ENCODE assay signal across 42 cellular contexts in genomic region chr6:137514418-137514817, GRCh38. TPM values are rescaled to one million over a fixed set of nuclear protein-coding genes. Genes with fewer than 3 reads are reported as not detected.
"Had no signal": no experiment of that assay in that cellular context is flagged by ENCODE, and none has a peak within 500 bp of the region (broad histone marks: within the 10 kb centered on the region; RNA-seq: fewer than 3 reads in every experiment).

No MANE protein-coding gene starts in this region.

- FAIRE-seq: astrocyte, bronchial epithelial cell had no signal

- H3K4me1 ChIP-seq: adrenal gland, ascending aorta, breast epithelium had no signal

- H3K27ac Mint-ChIP-seq: activated naive CD4-positive, alpha-beta T cell treated with anti-CD3 and anti-CD28 coated beads for 36 hours; activated naive CD4-positive, alpha-beta T cell treated with anti-CD3 and anti-CD28 coated beads, Interleukin-2, amount 10 ng/mL, durations not matched to agents 7 days and 5 days; activated naive CD4-positive, alpha-beta T cell treated with anti-CD3 and anti-CD28 coated beads, Interleukin-2, amount 50 U/mL, for 24 hours; activated naive CD4-positive, alpha-beta T cell treated with anti-CD3 and anti-CD28 coated beads, Interleukin-2, amount 50 U/mL, for 72 hours; activated naive CD8-positive, alpha-beta T cell; activated naive CD8-positive, alpha-beta T cell treated with anti-CD3 and anti-CD28 coated beads for 36 hours; activated naive CD8-positive, alpha-beta T cell treated with anti-CD3 and anti-CD28 coated beads, Interleukin-2, amount 10 ng/mL, durations not matched to agents 7 days and 5 days; activated naive CD8-positive, alpha-beta T cell treated with anti-CD3 and anti-CD28 coated beads, Interleukin-2, amount 50 U/mL, for 24 hours; activated T-cell treated with anti-CD3 and anti-CD28 coated beads, Interleukin-2, amount 50 U/mL, for 24 hours; activated T-cell treated with anti-CD3 and anti-CD28 coated beads, Interleukin-2, amount 50 U/mL, for 72 hours; activated T-helper 1 cell treated with anti-CD3 and anti-CD28 coated beads, Interleukin-12 subunit alpha, Interleukin-12 subunit beta, Interleukin-2, Interleukin-4 antibody, amounts not matched to agents 30 ng/mL and 10 ng/mL and 1 ng/mL, durations not matched to agents 14 hours and 24 hours and 36 hours; activated T-helper 17 cell treated with anti-CD3 and anti-CD28 coated beads, Interleukin-2, amount 50 U/mL, for 72 hours; activated T-helper 2 cell treated with anti-CD3 and anti-CD28 coated beads, Interferon-gamma antibody, Interleukin-2, Interleukin-4, amounts not matched to agents 10 μg/mL and 5 μg/mL and 100 μg/mL, durations not matched to agents 14 hours and 24 hours and 36 hours had no signal

- H3K9me3 Mint-ChIP-seq: activated T-helper 17 cell treated with anti-CD3 and anti-CD28 coated beads, Interleukin-2, amount 50 U/mL, for 72 hours; central memory CD8-positive, alpha-beta T cell had no signal

- H3K4me3 ChIP-seq: adrenal gland, ascending aorta, body of pancreas, breast epithelium, cardiac muscle cell had no signal

- H3K27ac ChIP-seq: adrenal gland, ascending aorta, body of pancreas, brain microvascular endothelial cell, breast epithelium, cardiac muscle cell had no signal

- H3K27me3 ChIP-seq: ascending aorta had no signal

- H3K4me1 Mint-ChIP-seq: activated naive CD4-positive, alpha-beta T cell treated with anti-CD3 and anti-CD28 coated beads, Interleukin-2, amount 10 ng/mL, durations not matched to agents 7 days and 5 days; activated naive CD8-positive, alpha-beta T cell treated with anti-CD3 and anti-CD28 coated beads, Interleukin-2, amount 50 U/mL, for 24 hours; central memory CD8-positive, alpha-beta T cell had no signal

- ATAC-seq: activated naive CD4-positive, alpha-beta T cell treated with anti-CD3 and anti-CD28 coated beads, Interleukin-2, amount 50 U/mL, for 72 hours; activated naive CD8-positive, alpha-beta T cell treated with anti-CD3 and anti-CD28 coated beads, Interleukin-2, amount 50 U/mL, for 24 hours; activated T-cell treated with anti-CD3 and anti-CD28 coated beads, Interleukin-2, amount 50 U/mL, for 4 hours; activated T-cell treated with anti-CD3 and anti-CD28 coated beads, Interleukin-2, amount 50 U/mL, for 72 hours; activated T-helper 17 cell treated with anti-CD3 and anti-CD28 coated beads, Interleukin-2, amount 50 U/mL, for 72 hours; body of pancreas had no signal

- H3K36me3 Mint-ChIP-seq: brain had no signal

- H3K4me3 Mint-ChIP-seq: activated naive CD4-positive, alpha-beta T cell treated with anti-CD3 and anti-CD28 coated beads for 36 hours; activated naive CD4-positive, alpha-beta T cell treated with anti-CD3 and anti-CD28 coated beads, Interleukin-2, amount 10 ng/mL, durations not matched to agents 7 days and 5 days; activated naive CD4-positive, alpha-beta T cell treated with anti-CD3 and anti-CD28 coated beads, Interleukin-2, amount 50 U/mL, for 24 hours; activated naive CD8-positive, alpha-beta T cell; activated naive CD8-positive, alpha-beta T cell treated with anti-CD3 and anti-CD28 coated beads for 36 hours; activated naive CD8-positive, alpha-beta T cell treated with anti-CD3 and anti-CD28 coated beads, Interleukin-2, amount 10 ng/mL, durations not matched to agents 7 days and 5 days; activated naive CD8-positive, alpha-beta T cell treated with anti-CD3 and anti-CD28 coated beads, Interleukin-2, amount 50 U/mL, for 24 hours; activated T-cell treated with anti-CD3 and anti-CD28 coated beads, Interleukin-2, amount 50 U/mL, for 24 hours; activated T-cell treated with anti-CD3 and anti-CD28 coated beads, Interleukin-2, amount 50 U/mL, for 4 hours; activated T-cell treated with anti-CD3 and anti-CD28 coated beads, Interleukin-2, amount 50 U/mL, for 72 hours; activated T-helper 1 cell treated with anti-CD3 and anti-CD28 coated beads, Interleukin-12 subunit alpha, Interleukin-12 subunit beta, Interleukin-2, Interleukin-4 antibody, amounts not matched to agents 30 ng/mL and 10 ng/mL and 1 ng/mL, durations not matched to agents 14 hours and 24 hours and 36 hours; activated T-helper 17 cell treated with anti-CD3 and anti-CD28 coated beads, Interleukin-2, amount 50 U/mL, for 72 hours; brain; central memory CD8-positive, alpha-beta T cell had no signal

- DNase-seq: activated effector memory CD4-positive, alpha-beta T cell treated with anti-CD3 and anti-CD28 coated beads, Interleukin-2, amount 50 U/mL, for 16 hours; activated effector memory CD4-positive, alpha-beta T cell treated with Interleukin-2 at 50 U/mL for 16 hours; activated gamma-delta T cell; activated gamma-delta T cell treated with Interleukin-2 at 50 U/mL for 16 hours; activated naive CD4-positive, alpha-beta T cell; activated naive CD4-positive, alpha-beta T cell treated with anti-CD3 and anti-CD28 coated beads for 36 hours; activated naive CD4-positive, alpha-beta T cell treated with anti-CD3 and anti-CD28 coated beads, Interleukin-2, amount 10 ng/mL, durations not matched to agents 7 days and 5 days; activated naive CD4-positive, alpha-beta T cell treated with anti-CD3 and anti-CD28 coated beads, Interleukin-2, amount 50 U/mL, for 16 hours; activated naive CD4-positive, alpha-beta T cell treated with Interleukin-2 at 50 U/mL for 16 hours; activated naive CD8-positive, alpha-beta T cell treated with anti-CD3 and anti-CD28 coated beads for 36 hours; activated naive CD8-positive, alpha-beta T cell treated with anti-CD3 and anti-CD28 coated beads, Interleukin-2, amount 10 ng/mL, durations not matched to agents 7 days and 5 days; activated naive CD8-positive, alpha-beta T cell treated with anti-CD3 and anti-CD28 coated beads, Interleukin-2, amount 50 U/mL, for 24 hours; activated T-cell treated with anti-CD3 and anti-CD28 coated beads, Interleukin-2, amount 50 U/mL, for 24 hours; activated T-cell treated with anti-CD3 and anti-CD28 coated beads, Interleukin-2, amount 50 U/mL, for 4 hours; activated T-cell treated with anti-CD3 and anti-CD28 coated beads, Interleukin-2, amount 50 U/mL, for 48 hours; activated T-cell treated with anti-CD3 and anti-CD28 coated beads, Interleukin-2, amount 50 U/mL, for 72 hours; adrenal gland; amniotic stem cell; amygdala; anterior cingulate cortex; aorta; body of pancreas; brain microvascular endothelial cell; caudate nucleus; central memory CD4-positive, alpha-beta T cell; cerebellar nuclear complex had no signal

- H3K9me3 ChIP-seq: adrenal gland, ascending aorta, breast epithelium had no signal

- H3K36me3 ChIP-seq: adrenal gland, ascending aorta, brain microvascular endothelial cell, breast epithelium, cardiac muscle cell had no signal

RNA-seq across cellular contexts. Expression of gene OLIG3, which starts 20.2 kb away (rescaled TPM):
- total RNA-seq: activated naive CD4-positive, alpha-beta T cell treated with anti-CD3 and anti-CD28 coated beads for 36 hours; activated naive CD8-positive, alpha-beta T cell treated with anti-CD3 and anti-CD28 coated beads, Interleukin-2, amount 10 ng/mL, durations not matched to agents 7 days and 5 days; activated T-cell treated with anti-CD3 and anti-CD28 coated beads, Interleukin-2, amount 50 U/mL, for 4 hours; activated T-helper 1 cell treated with anti-CD3 and anti-CD28 coated beads, Interleukin-12 subunit alpha, Interleukin-12 subunit beta, Interleukin-2, Interleukin-4 antibody, amounts not matched to agents 30 ng/mL and 10 ng/mL and 1 ng/mL, durations not matched to agents 14 hours and 24 hours and 36 hours; activated T-helper 2 cell treated with anti-CD3 and anti-CD28 coated beads, Interferon-gamma antibody, Interleukin-2, Interleukin-4, amounts not matched to agents 10 μg/mL and 5 μg/mL and 100 μg/mL, durations not matched to agents 14 hours and 24 hours and 36 hours; adrenal gland; aorta; ascending aorta; body of pancreas; breast epithelium; bronchial epithelial cell; cardiac muscle cell; cardiac septum; chondrocyte had no signal
- polyA plus RNA-seq: adipose tissue, adrenal gland, aorta, cardiac muscle cell had no signal
